Comparison of ENCODE assay signal across 9 cellular contexts in genomic region chr10:30587522-30588031, GRCh38. TPM values are rescaled to one million over a fixed set of nuclear protein-coding genes. Genes with fewer than 3 reads are reported as not detected.
A peak's percentile ranks its signal among the peaks of the same experiment; 100 is the strongest.
DNase-seq lines count a peak whose midpoint lies in the region; ATAC-seq lines count a peak whose summit lies in the region.
"Had no signal": no experiment of that assay in that cellular context is flagged by ENCODE, and none has a peak within 500 bp of the region (broad histone marks: within the 10 kb centered on the region; RNA-seq: fewer than 3 reads in every experiment).

No MANE protein-coding gene starts in this region.

- intact Hi-C loops in left colon (cut with DNase I, micrococcal nuclease): no loop called here
- intact Hi-C loops in activated CD4-positive, alpha-beta memory T cell treated with anti-CD3 and anti-CD28 coated beads for 36 hours (cut with micrococcal nuclease): no loop called here
- intact Hi-C loops in activated naive CD4-positive, alpha-beta T cell treated with anti-CD3 and anti-CD28 coated beads for 36 hours (cut with micrococcal nuclease): no loop called here

- no peaks in the 10 kb centered on the region for H3K4me1 ChIP-seq in SJCRH30

- H3K27ac Mint-ChIP-seq in activated CD4-positive, alpha-beta memory T cell treated with anti-CD3 and anti-CD28 coated beads for 36 hours: no peak overlapping the region
- no peak overlapping the region for H3K27ac Mint-ChIP-seq in activated naive CD4-positive, alpha-beta T cell treated with anti-CD3 and anti-CD28 coated beads for 36 hours

- H3K27me3 Mint-ChIP-seq in activated CD4-positive, alpha-beta memory T cell treated with anti-CD3 and anti-CD28 coated beads for 36 hours: peaks cover 3% of the 10 kb centered on the region
- no peaks in the 10 kb centered on the region for H3K27me3 Mint-ChIP-seq in activated naive CD4-positive, alpha-beta T cell treated with anti-CD3 and anti-CD28 coated beads for 36 hours (ENCODE audit: low read depth)

- no peaks in the 10 kb centered on the region for H3K9me3 Mint-ChIP-seq in activated CD4-positive, alpha-beta memory T cell treated with anti-CD3 and anti-CD28 coated beads for 36 hours
- no peaks in the 10 kb centered on the region for H3K9me3 Mint-ChIP-seq in activated naive CD4-positive, alpha-beta T cell treated with anti-CD3 and anti-CD28 coated beads for 36 hours

- CTCF ChIA-PET in activated CD4-positive, alpha-beta memory T cell treated with anti-CD3 and anti-CD28 coated beads for 36 hours (lab: Charles Lee): no interaction called here
- CTCF ChIA-PET in activated naive CD4-positive, alpha-beta T cell treated with anti-CD3 and anti-CD28 coated beads for 36 hours (lab: Charles Lee): interaction anchor here (0.7 to 1.5 kb wide), 3 partner anchors 50 to 258 kb away, joined by 3 read pairs; no protein-coding TSS in a partner anchor

- H3K27ac ChIP-seq in SJCRH30: no peak overlapping the region
- H3K27ac ChIP-seq: thoracic aorta had no signal

- peak; percentile 67 for ATAC-seq in GM18520 (IDR thresholded peaks at IDR 0.05; ENCODE audit: unreplicated experiment)
- peak; percentile 81 for ATAC-seq in HG02642 (IDR thresholded peaks at IDR 0.05; ENCODE audit: poor library complexity, unreplicated experiment)
- ATAC-seq in left colon: peak; percentile 63

- no peak overlapping the region for H3K4me3 ChIP-seq in SJCRH30
- H3K4me3 ChIP-seq: thoracic aorta had no signal

- no peaks in the 10 kb centered on the region for H3K36me3 ChIP-seq in SJCRH30
- H3K36me3 ChIP-seq: thoracic aorta had no signal

- H3K27me3 ChIP-seq in SJCRH30: no peaks in the 10 kb centered on the region

- DNase-seq in NOMO-1 (lab: John Stamatoyannopoulos, UW; ENCODE audit: unreplicated experiment in 2 of 2) (peak; percentile 70 to 86), left colon (peak; percentile 43 to 75), SJCRH30 (no peak), DMS114 treated with DMSO at 0.1 percent for 48 hours (lab: John Stamatoyannopoulos, UW; ENCODE audit: unreplicated experiment) (no peak)
- no peak for DNase-seq in activated CD4-positive, alpha-beta memory T cell treated with anti-CD3 and anti-CD28 coated beads for 36 hours
- no peak for DNase-seq in activated naive CD4-positive, alpha-beta T cell treated with anti-CD3 and anti-CD28 coated beads for 36 hours

- no peak overlapping the region for H3K4me3 Mint-ChIP-seq in activated CD4-positive, alpha-beta memory T cell treated with anti-CD3 and anti-CD28 coated beads for 36 hours
- H3K4me3 Mint-ChIP-seq in activated naive CD4-positive, alpha-beta T cell treated with anti-CD3 and anti-CD28 coated beads for 36 hours: no peak overlapping the region

- POLR2A ChIA-PET in activated CD4-positive, alpha-beta memory T cell treated with anti-CD3 and anti-CD28 coated beads for 36 hours (lab: Charles Lee): no interaction called here

- H3K9me3 ChIP-seq in SJCRH30 (replicated peaks): no peaks in the 10 kb centered on the region
- H3K9me3 ChIP-seq: thoracic aorta had no signal

- peaks cover 5% of the 10 kb centered on the region for H3K4me1 Mint-ChIP-seq in activated CD4-positive, alpha-beta memory T cell treated with anti-CD3 and anti-CD28 coated beads for 36 hours (ENCODE audit: low read depth)
- H3K4me1 Mint-ChIP-seq in activated naive CD4-positive, alpha-beta T cell treated with anti-CD3 and anti-CD28 coated beads for 36 hours (ENCODE audit: low read depth): peaks cover 3% of the 10 kb centered on the region

- H3K36me3 Mint-ChIP-seq in activated CD4-positive, alpha-beta memory T cell treated with anti-CD3 and anti-CD28 coated beads for 36 hours: no peaks in the 10 kb centered on the region
- no peaks in the 10 kb centered on the region for H3K36me3 Mint-ChIP-seq in activated naive CD4-positive, alpha-beta T cell treated with anti-CD3 and anti-CD28 coated beads for 36 hours (ENCODE audit: low read depth)

RNA-seq across cellular contexts. Expression of gene LYZL2, which starts 42.0 kb away (rescaled TPM):
- not detected for total RNA-seq in left colon
- total RNA-seq in activated CD4-positive, alpha-beta memory T cell treated with anti-CD3 and anti-CD28 coated beads for 36 hours: not detected
- total RNA-seq in SJCRH30 (2014; rRNA removed; shearing (Covaris generic)): not detected in 2 replicates
- total RNA-seq in activated naive CD4-positive, alpha-beta T cell treated with anti-CD3 and anti-CD28 coated beads for 36 hours: not detected
- total RNA-seq: thoracic aorta had no signal

Comparison
In these comparisons a context has a peak if more than half of its experiments do, and no peak if none do; other contexts are left out.
1. DNase-seq: peak in NOMO-1 (2 of 2) and left colon (2 of 2); none in activated CD4-positive, alpha-beta memory T cell treated with anti-CD3 and anti-CD28 coated beads for 36 hours (single experiment), SJCRH30 (0 of 2), activated naive CD4-positive, alpha-beta T cell treated with anti-CD3 and anti-CD28 coated beads for 36 hours (single experiment) and DMS114 treated with DMSO at 0.1 percent for 48 hours (single experiment).
2. Peak in every context shown above with its lines, with median percentiles within 50 percentile points of each other: ATAC-seq.